In the genomic region with DNA sequence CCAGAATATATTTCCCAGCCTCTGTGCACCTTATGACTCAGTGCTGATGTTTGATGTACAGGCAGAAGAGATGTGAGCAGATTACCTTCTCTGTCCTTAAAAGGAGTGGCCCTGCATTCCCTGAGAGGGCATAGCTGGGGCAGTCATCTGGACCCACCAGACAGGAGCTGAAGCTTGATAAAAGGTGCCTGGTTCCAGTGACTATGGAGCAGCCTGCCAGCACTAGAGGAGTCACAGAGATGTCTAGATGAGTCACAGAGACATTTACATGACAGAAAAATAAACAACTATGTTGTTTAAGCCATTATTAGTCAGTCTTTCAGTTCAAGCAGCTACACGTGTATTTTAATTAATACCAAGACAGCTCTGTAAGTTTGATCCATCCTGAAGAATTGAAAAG, we compare ENCODE assay signal across 23 cellular contexts.
DNase-seq lines count a peak whose midpoint lies in the region; ATAC-seq and TF ChIP-seq lines count a peak whose summit lies in the region.
"Had no signal": no experiment of that assay in that cellular context is flagged by ENCODE, and none has a peak within 500 bp of the region (broad histone marks: within the 10 kb centered on the region; RNA-seq: fewer than 3 reads in every experiment).

No MANE protein-coding gene starts in this region.

- no peaks in the 10 kb centered on the region for H3K79me1 ChIP-seq in H9 (ENCODE audit: insufficient read depth, low read depth, low read length, poor library complexity, severe bottlenecking)

- no peak overlapping the region for H3K4ac ChIP-seq in H9 (ENCODE audit: low read depth, low read length)

- no peak overlapping the region for H4K8ac ChIP-seq in H9 (replicated peaks; ENCODE audit: insufficient read length, low read depth, low read length)

- H3K9me3 Mint-ChIP-seq in H9 = peaks cover 0 to 3% of the 10 kb centered on the region in 2 experiments; a peak in 2 of 5 replicates
- H3K9me3 Mint-ChIP-seq: CD8-positive, alpha-beta memory T cell had no signal

- H3K4me2 ChIP-seq in H9 (ENCODE audit: insufficient read depth, insufficient read length, low read length) = no peak overlapping the region

- H3K27ac ChIP-seq in esophagus (ENCODE audit: low read depth in 2 of 2, low read length in 1 of 2) (peak overlapping the region; percentile 46 to 92), H9 (ENCODE audit: insufficient read length, low read depth, low read length) (no peak overlapping the region), ovary (no peak overlapping the region), lower lobe of right lung (no peak overlapping the region)

- H3K4me3 Mint-ChIP-seq in H9 = no peak overlapping the region
- H3K4me3 Mint-ChIP-seq: CD14-positive monocyte; CD8-positive, alpha-beta memory T cell had no signal

- H3T11ph ChIP-seq in H9 (ENCODE audit: low read length) = no peak overlapping the region

- intact Hi-C loops in ovary (cut with DNase I) (no loop called here), lower lobe of right lung (cut with DNase I) (no loop called here)

- H3K4me1 Mint-ChIP-seq in H9 = peaks cover 0 to 3% of the 10 kb centered on the region in 2 experiments; a peak in 2 of 4 replicates
- H3K4me1 Mint-ChIP-seq: CD14-positive monocyte; CD8-positive, alpha-beta memory T cell had no signal

- no peak overlapping the region for H2BK12ac ChIP-seq in H9 (ENCODE audit: insufficient read length, low read depth, low read length)

- H3K9me3 ChIP-seq in esophagus (ENCODE audit: control insufficient read depth in 2 of 2, insufficient read depth in 1 of 2, low read depth in 1 of 2, low read length in 1 of 2) = no peaks in the 10 kb centered on the region
- no peaks in the 10 kb centered on the region for H3K9me3 ChIP-seq in H9 (ENCODE audit: control insufficient read depth, low read depth, low read length)
- no peaks in the 10 kb centered on the region for H3K9me3 ChIP-seq in ovary
- H3K9me3 ChIP-seq in lower lobe of right lung = no peaks in the 10 kb centered on the region
- H3K9me3 ChIP-seq: BE2C had no signal

- H3K4me3 ChIP-seq in esophagus (ENCODE audit: low read depth in 1 of 2, low read length in 2 of 2) = no peak overlapping the region
- H3K4me3 ChIP-seq in ovary = no peak overlapping the region
- H3K4me3 ChIP-seq in lower lobe of right lung = no peak overlapping the region

- H3K18ac ChIP-seq in H9 (ENCODE audit: insufficient read length, low read depth, low read length) = no peak overlapping the region

- no peak overlapping the region for H4K5ac ChIP-seq in H9 (ENCODE audit: insufficient read length, low read depth, low read length)

- H2BK15ac ChIP-seq in H9 (ENCODE audit: low read depth, low read length) = no peak overlapping the region

- H3K36me3 ChIP-seq in esophagus (ENCODE audit: control insufficient read depth in 2 of 2, insufficient read depth in 2 of 2, low read length in 1 of 2) = no peaks in the 10 kb centered on the region
- H3K36me3 ChIP-seq in ovary = no peaks in the 10 kb centered on the region
- H3K36me3 ChIP-seq in lower lobe of right lung = no peaks in the 10 kb centered on the region
- H3K36me3 ChIP-seq: BE2C had no signal

- H2BK120ac ChIP-seq in H9 (ENCODE audit: low read depth, low read length, poor library complexity, severe bottlenecking) = no peak overlapping the region

- H2BK20ac ChIP-seq in H9 (ENCODE audit: low read depth, low read length, poor library complexity, severe bottlenecking) = no peak overlapping the region

- H3K4me1 ChIP-seq in esophagus (ENCODE audit: control insufficient read depth in 2 of 2, insufficient read depth in 2 of 2, low read length in 1 of 2) = peaks cover 0 to 10% of the 10 kb centered on the region in 2 donors
- H3K4me1 ChIP-seq in H9 (ENCODE audit: insufficient read depth, low read length) = no peaks in the 10 kb centered on the region
- no peaks in the 10 kb centered on the region for H3K4me1 ChIP-seq in ovary (ENCODE audit: insufficient read depth)
- no peaks in the 10 kb centered on the region for H3K4me1 ChIP-seq in lower lobe of right lung
- H3K4me1 ChIP-seq: BE2C had no signal

- no peak overlapping the region for H3K9ac ChIP-seq in H9 (ENCODE audit: extremely low read depth, insufficient read length, low read length)

- H3K27me3 ChIP-seq in esophagus (ENCODE audit: control insufficient read depth in 1 of 2, insufficient read depth in 2 of 2, low read length in 2 of 2) = no peaks in the 10 kb centered on the region
- no peaks in the 10 kb centered on the region for H3K27me3 ChIP-seq in H9 (ENCODE audit: insufficient read depth, low read length)
- H3K27me3 ChIP-seq in ovary = no peaks in the 10 kb centered on the region
- no peaks in the 10 kb centered on the region for H3K27me3 ChIP-seq in lower lobe of right lung (ENCODE audit: low read depth)

- no peaks in the 10 kb centered on the region for H4K20me1 ChIP-seq in H9 (ENCODE audit: control insufficient read depth, insufficient read depth, insufficient read length)

- H3K36me3 Mint-ChIP-seq in H9 (ENCODE audit: insufficient read depth in 1 of 3, low read depth in 3 of 3) = no peaks in the 10 kb centered on the region; a peak in 1 of 7 replicates
- H3K36me3 Mint-ChIP-seq: CD14-positive monocyte; CD8-positive, alpha-beta memory T cell had no signal

- no peaks in the 10 kb centered on the region for H3K79me2 ChIP-seq in H9 (ENCODE audit: insufficient read depth, low read length)

- no peaks in the 10 kb centered on the region for H3K23me2 ChIP-seq in H9 (ENCODE audit: insufficient read length, low read depth, low read length, poor library complexity, severe bottlenecking)

- H2AK5ac ChIP-seq in H9 (ENCODE audit: insufficient read length, low read length) = no peak overlapping the region

- TF ChIP-seq EP300 in ovary (IDR thresholded peaks at IDR 0.05) = no peak

- H3K27me3 Mint-ChIP-seq in H9 (ENCODE audit: low read depth) = no peaks in the 10 kb centered on the region; the same call in 1 of the 2 replicates

- H3K56ac ChIP-seq in H9 (ENCODE audit: insufficient read length, low read depth, low read length) = no peak overlapping the region

- H3K14ac ChIP-seq in H9 (ENCODE audit: insufficient read depth, low read length) = no peak overlapping the region

- DNase-seq in SIG-M5 treated with dmso at 0.1 percent for 504 hours (lab: John Stamatoyannopoulos, UW; ENCODE audit: unreplicated experiment) (peak; percentile 9), SIG-M5 (lab: John Stamatoyannopoulos, UW) (no peak), kidney glomerular epithelial cell (lab: John Stamatoyannopoulos, UW) (peak; percentile 10), H9 (no peak), ovary (no peak), lower lobe of right lung (no peak)
- DNase-seq: 8988T; ACHN; BE2C; Calu3; CD8-positive, alpha-beta memory T cell; Kasumi-1; MM.1S; NCI-H1417; NCI-H1694 treated with DMSO at 0.1 percent for 48 hours; NCI-H2081; NCI-H2227 treated with DMSO at 0.1 percent for 48 hours; NCI-H526 treated with DMSO at 0.1 percent for 48 hours; Right ventricle myocardium superior; RPMI8226 had no signal

- no peak for TF ChIP-seq POLR2A in ovary (IDR thresholded peaks at IDR 0.05)

- no peak for TF ChIP-seq CTCF in H9 (conservative IDR thresholded peaks at IDR 0.05)
- no peak for TF ChIP-seq CTCF in ovary (IDR thresholded peaks at IDR 0.05)
- TF ChIP-seq CTCF in lower lobe of right lung (IDR thresholded peaks at IDR 0.05) = no peak

- peak overlapping the region in 1 of 3 experiments; percentile 32; a peak in 1 of 7 replicates for H3K27ac Mint-ChIP-seq in H9
- H3K27ac Mint-ChIP-seq: CD14-positive monocyte; CD8-positive, alpha-beta memory T cell had no signal

- ATAC-seq in lower lobe of right lung = no peak
- ATAC-seq: HepG2 had no signal

- H2AFZ ChIP-seq in H9 (ENCODE audit: low read length) = no peak overlapping the region

- no peak overlapping the region for H2BK5ac ChIP-seq in H9 (ENCODE audit: insufficient read length, low read length)

- no peak overlapping the region for H3K23ac ChIP-seq in H9 (ENCODE audit: insufficient read length, low read depth, low read length)

- no peak overlapping the region for H4K91ac ChIP-seq in H9 (ENCODE audit: insufficient read length, low read depth, low read length)

- WGBS in esophagus, 2 donors = 39 to 41% methylated on average over 1 of the region's 1 CpG
- no CpG with 5 or more reads among the region's 1 CpG for WGBS in H9 (ENCODE audit: extremely low coverage, insufficient read length, low lambda C conversion rate)
- 50 to 54% (median 53%) methylated on average over 1 of the region's 1 CpG for WGBS in ovary, 3 donors

Comparison
In these comparisons a context has a peak if more than half of its experiments do, and no peak if none do; other contexts are left out.
1. DNase-seq: peak in SIG-M5 treated with dmso at 0.1 percent for 504 hours (single experiment) and kidney glomerular epithelial cell (single experiment); none in SIG-M5 (single experiment), H9 (single experiment), ovary (0 of 5) and lower lobe of right lung (single experiment).
2. H3K27ac ChIP-seq: peak in esophagus (2 of 2); none in H9 (single experiment), ovary (0 of 2) and lower lobe of right lung (single experiment).